In genomic region chr17:8189711-8190477, GRCh38 we compare ENCODE assay signal across 8 cellular contexts. TPM values are rescaled to one million over a fixed set of nuclear protein-coding genes. Genes with fewer than 3 reads are reported as not detected.
DNase-seq lines count a peak whose midpoint lies in the region; ATAC-seq and TF ChIP-seq lines count a peak whose summit lies in the region.

Gene BORCS6, minus strand, starts transcription at chr17:8190180. Its CDS starts 40 bp downstream, at chr17:8190140.

- TF ChIP-seq CTCF in endodermal cell (conservative IDR thresholded peaks at IDR 0.05), result no peak

- no peak within 1 kb of the TSS for H3K27ac Mint-ChIP-seq in activated CD8-positive, alpha-beta memory T cell treated with anti-CD3 and anti-CD28 coated beads, Interleukin-2, amount 10 ng/mL, durations not matched to agents 7 days and 5 days
- H3K27ac Mint-ChIP-seq in endodermal cell, result peak within 1 kb of the TSS; percentile 39

- H3K9me3 Mint-ChIP-seq in activated CD8-positive, alpha-beta memory T cell treated with anti-CD3 and anti-CD28 coated beads, Interleukin-2, amount 10 ng/mL, durations not matched to agents 7 days and 5 days (ENCODE audit: low read depth), result no peaks in the 10 kb centered on the region
- H3K9me3 Mint-ChIP-seq in endodermal cell, result no peaks in the 10 kb centered on the region

- no peaks in the 10 kb centered on the region for H3K27me3 ChIP-seq in endodermal cell (ENCODE audit: control insufficient read depth, insufficient read depth, low read length, poor library complexity, severe bottlenecking)

- DNase-seq in COLO829 (ENCODE audit: low spot score) (peak; percentile 92), HUDEP-2 (lab: John Stamatoyannopoulos, UW; ENCODE audit: unreplicated experiment in 76 of 76) (peak in 74 of 76 experiments; percentile 38 to 98 (median 95)), NOMO-1 treated with dmso at 0.1 percent for 144 hours (lab: John Stamatoyannopoulos, UW; ENCODE audit: unreplicated experiment) (peak; percentile 99), endodermal cell (peak; percentile 100)
- peak; percentile 99 for DNase-seq in activated CD8-positive, alpha-beta memory T cell treated with anti-CD3 and anti-CD28 coated beads, Interleukin-2, amount 10 ng/mL, durations not matched to agents 7 days and 5 days
- DNase-seq in stimulated activated CD8-positive, alpha-beta memory T cell treated with anti-CD3 and anti-CD28 coated beads, Interleukin-15, amount 100 ng/mL, for 4 hours (ENCODE audit: low read depth in 2 of 2), result peak; percentile 87 to 93

- H3K36me3 ChIP-seq in endodermal cell (ENCODE audit: control insufficient read depth, insufficient read depth, low read length) (no peaks in the 10 kb centered on the region), mesodermal cell (ENCODE audit: control insufficient read depth, insufficient read depth, low read length) (no peaks in the 10 kb centered on the region)

- H3K4me3 Mint-ChIP-seq in activated CD8-positive, alpha-beta memory T cell treated with anti-CD3 and anti-CD28 coated beads, Interleukin-2, amount 10 ng/mL, durations not matched to agents 7 days and 5 days, result no peak within 1 kb of the TSS
- no peak within 1 kb of the TSS for H3K4me3 Mint-ChIP-seq in endodermal cell

- 0% methylated on average over 32 to 70 of the region's 70 CpGs for WGBS in endodermal cell (ENCODE audit: insufficient coverage in 1 of 2, insufficient read length in 1 of 2), 2 experiments
- WGBS in mesodermal cell (ENCODE audit: insufficient coverage in 2 of 2), 2 experiments, result 0% methylated on average over 59 to 70 of the region's 70 CpGs

- peak; percentile 31 for ATAC-seq in GM21360 (IDR thresholded peaks at IDR 0.05; ENCODE audit: unreplicated experiment)
- peak; percentile 70 for ATAC-seq in activated CD8-positive, alpha-beta memory T cell treated with anti-CD3 and anti-CD28 coated beads, Interleukin-2, amount 10 ng/mL, durations not matched to agents 7 days and 5 days

- H3K4me1 Mint-ChIP-seq in activated CD8-positive, alpha-beta memory T cell treated with anti-CD3 and anti-CD28 coated beads, Interleukin-2, amount 10 ng/mL, durations not matched to agents 7 days and 5 days, result peaks cover 10% of the 10 kb centered on the region
- peaks cover 8% of the 10 kb centered on the region for H3K4me1 Mint-ChIP-seq in endodermal cell

- H3K9ac ChIP-seq in endodermal cell (ENCODE audit: extremely low read depth, low read length, poor library complexity, severe bottlenecking), result peak within 1 kb of the TSS; percentile 48

- H3K27ac ChIP-seq in endodermal cell (ENCODE audit: low read depth, low read length), result no peak within 1 kb of the TSS
- peak within 1 kb of the TSS; percentile 62 for H3K27ac ChIP-seq in mesodermal cell (ENCODE audit: low read depth, low read length, severe bottlenecking)

- H3K27me3 Mint-ChIP-seq in activated CD8-positive, alpha-beta memory T cell treated with anti-CD3 and anti-CD28 coated beads, Interleukin-2, amount 10 ng/mL, durations not matched to agents 7 days and 5 days, result no peaks in the 10 kb centered on the region
- H3K27me3 Mint-ChIP-seq in endodermal cell (ENCODE audit: insufficient read depth), result peaks cover 11% of the 10 kb centered on the region

- H3K9me3 ChIP-seq in endodermal cell (ENCODE audit: control insufficient read depth, low read length), result no peaks in the 10 kb centered on the region
- no peaks in the 10 kb centered on the region for H3K9me3 ChIP-seq in mesodermal cell (ENCODE audit: control insufficient read depth, low read length)

- H3K36me3 Mint-ChIP-seq in activated CD8-positive, alpha-beta memory T cell treated with anti-CD3 and anti-CD28 coated beads, Interleukin-2, amount 10 ng/mL, durations not matched to agents 7 days and 5 days, result no peaks in the 10 kb centered on the region
- no peaks in the 10 kb centered on the region for H3K36me3 Mint-ChIP-seq in endodermal cell (ENCODE audit: low read depth)

- CTCF ChIA-PET in activated CD8-positive, alpha-beta memory T cell treated with anti-CD3 and anti-CD28 coated beads, Interleukin-2, amount 10 ng/mL, durations not matched to agents 7 days and 5 days (lab: Charles Lee), result interaction anchor here (0.7 to 11.4 kb wide), 18 partner anchors 9 to 194 kb away, joined by 3 to 124 read pairs (median 4); partner anchors contain the start of genes AURKB and CTC1

- H3K4me1 ChIP-seq in endodermal cell (ENCODE audit: control insufficient read depth, insufficient read depth, low read length), result peaks cover 14% of the 10 kb centered on the region
- peaks cover 17% of the 10 kb centered on the region for H3K4me1 ChIP-seq in mesodermal cell (ENCODE audit: control insufficient read depth, insufficient read depth, low read length, poor library complexity, severe bottlenecking)

- H3K4me3 ChIP-seq in endodermal cell (ENCODE audit: low read length), result peak within 1 kb of the TSS; percentile 94
- H3K4me3 ChIP-seq in mesodermal cell (ENCODE audit: extremely low read depth, insufficient read depth, low read length, poor library complexity, severe bottlenecking), result peak within 1 kb of the TSS; percentile 85

RNA-seq across cellular contexts. Expression of gene BORCS6, which starts in this region (rescaled TPM):
- 10 to 100 TPM; 14.9 to 16.8 TPM for total RNA-seq in activated CD8-positive, alpha-beta memory T cell treated with anti-CD3 and anti-CD28 coated beads, Interleukin-2, amount 10 ng/mL, durations not matched to agents 7 days and 5 days
- total RNA-seq in endodermal cell, result 1 to 10 TPM; 4.1 to 5.5 TPM
- polyA plus RNA-seq in endodermal cell (2013, experiment 1 of 2), result 3.5 TPM
- polyA plus RNA-seq in endodermal cell (2013, experiment 2 of 2), result 3.2 TPM
- polyA plus RNA-seq in mesodermal cell (2013, experiment 1 of 2), result 5.8 TPM
- 4.4 TPM for polyA plus RNA-seq in mesodermal cell (2013, experiment 2 of 2)
